Comparison of ENCODE assay signal across 18 cellular contexts in the genomic region with DNA sequence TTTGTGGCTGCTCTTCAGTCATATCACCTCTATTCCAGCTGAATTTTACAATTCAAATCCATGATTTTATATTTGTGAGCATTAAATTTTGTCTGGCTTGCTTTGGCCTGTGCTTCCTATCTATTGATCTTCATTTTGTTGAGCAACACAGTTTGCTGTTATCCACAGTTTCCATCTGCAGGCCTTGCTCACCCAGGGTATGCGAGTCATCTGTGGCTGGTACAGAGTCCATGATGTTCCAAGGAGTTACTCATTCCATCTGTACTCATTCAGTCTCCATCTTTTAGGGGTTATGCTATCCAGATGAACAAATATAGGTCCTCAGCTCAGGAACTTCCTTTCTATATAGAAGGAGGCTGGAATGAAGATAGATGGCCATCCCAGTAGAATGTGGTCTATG.
DNase-seq lines count a peak whose midpoint lies in the region; ATAC-seq, FAIRE-seq and TF ChIP-seq lines count a peak whose summit lies in the region.
"Had no signal": no experiment of that assay in that cellular context is flagged by ENCODE, and none has a peak within 500 bp of the region (broad histone marks: within the 10 kb centered on the region; RNA-seq: fewer than 3 reads in every experiment).

No MANE protein-coding gene starts in this region.

- no peak for FAIRE-seq in HepG2 (lab: Jason Lieb, UNC)
- FAIRE-seq: GM12878, GM18507, H54, HTR-8/SVneo had no signal

- TF ChIP-seq EP300 in HepG2 (IDR thresholded peaks at IDR 0.05; ENCODE audit: low read depth in 2 of 2, low read length in 2 of 2) (no peak), HepG2 (CRISPR knock-in tag; IDR thresholded peaks at IDR 0.05; ENCODE audit: borderline replicate concordance) (no peak)

- H3K36me3 ChIP-seq in RWPE2 (ENCODE audit: low read depth) (no peaks in the 10 kb centered on the region), HepG2 (replicated peaks in 1 of 2; ENCODE audit: control insufficient read depth in 1 of 2, insufficient read depth in 2 of 2, low read length in 2 of 2) (no peaks in the 10 kb centered on the region), H7 (replicated peaks; ENCODE audit: control insufficient read depth, insufficient read depth, low read length) (no peaks in the 10 kb centered on the region), smooth muscle cell (ENCODE audit: low read depth) (no peaks in the 10 kb centered on the region)
- H3K36me3 ChIP-seq: BLaER1 treated with 17β-estradiol and CSF1 and Interleukin-3, amounts not matched to agents 10 nM and 100 nM had no signal

- POLR2A ChIA-PET in HepG2 (lab: Yijun Ruan, JAX): no interaction called here

- no peaks in the 10 kb centered on the region for H3K79me2 ChIP-seq in HepG2 (ENCODE audit: insufficient read depth, low read length)
- no peaks in the 10 kb centered on the region for H3K79me2 ChIP-seq in smooth muscle cell (ENCODE audit: low read depth)

- no TSS peak for BruUV-seq in HepG2 (replicated peaks; lab: Mats Ljungman, UMichigan)

- no peak for TF ChIP-seq RAD21 in HepG2 (CRISPR knock-in tag; IDR thresholded peaks at IDR 0.05)

- H3K4me3 ChIP-seq in RWPE2 (ENCODE audit: severe bottlenecking) (no peak overlapping the region), HepG2 (replicated peaks in 1 of 3; ENCODE audit: insufficient read depth in 1 of 3, low read depth in 2 of 3, low read length in 3 of 3) (no peak overlapping the region), H7 (ENCODE audit: insufficient read depth, low read depth, low read length) (no peak overlapping the region), smooth muscle cell (no peak overlapping the region)
- H3K4me3 ChIP-seq: BLaER1 treated with 17β-estradiol and CSF1 and Interleukin-3, amounts not matched to agents 10 nM and 100 nM; GM12878; GM23248 had no signal

- ATAC-seq in RWPE2 (ENCODE audit: low read depth) (peak; percentile 44; the same call in 1 of the 3 replicates), HepG2 (peak; percentile 33; the same call in 1 of the 3 replicates)
- ATAC-seq: GM12878 had no signal

- intact Hi-C loops in HepG2 (cut with micrococcal nuclease; ENCODE audit: unreplicated experiment): no loop called here
- intact Hi-C loops in cardiac septum (cut with DNase I): no loop called here

- H3K9ac ChIP-seq in HepG2 (ENCODE audit: insufficient read depth, low read depth, low read length) (no peak overlapping the region), smooth muscle cell (ENCODE audit: low read depth) (no peak overlapping the region)
- H3K9ac ChIP-seq: BLaER1 treated with 17β-estradiol and CSF1 and Interleukin-3, amounts not matched to agents 10 nM and 100 nM; GM23248 had no signal

- H2AFZ ChIP-seq in HepG2 (ENCODE audit: low read length) (no peak overlapping the region), smooth muscle cell (ENCODE audit: low read depth) (no peak overlapping the region)
- H2AFZ ChIP-seq: GM23248 had no signal

- WGBS in HepG2 (ENCODE audit: low lambda C conversion rate): 0% methylated on average over 1 of the region's 1 CpG
- 87% methylated on average over 1 of the region's 1 CpG for WGBS in smooth muscle cell (ENCODE audit: low lambda C conversion rate)

- H3F3A ChIP-seq in smooth muscle cell (ENCODE audit: low read depth): no peaks in the 10 kb centered on the region

- H4K20me1 ChIP-seq in HepG2 (ENCODE audit: insufficient read depth, low read length) (no peaks in the 10 kb centered on the region), smooth muscle cell (ENCODE audit: low read depth) (no peaks in the 10 kb centered on the region)
- H4K20me1 ChIP-seq: BLaER1 treated with 17β-estradiol and CSF1 and Interleukin-3, amounts not matched to agents 10 nM and 100 nM had no signal

- DNase-seq in ELR (ENCODE audit: low read depth) (peak; percentile 27), RWPE2 (ENCODE audit: low spot score) (no peak), erythroblast (lab: John Stamatoyannopoulos, UW) (peak; percentile 2 to 11), HepG2 (ENCODE audit: low spot score) (no peak), H7 (no peak), smooth muscle cell (lab: John Stamatoyannopoulos, UW; ENCODE audit: unreplicated experiment) (no peak), NCI-H69 (lab: John Stamatoyannopoulos, UW) (no peak), cardiac septum (ENCODE audit: low spot score) (no peak)
- DNase-seq: ACHN; Calu3; CD4-positive, alpha-beta T cell; DMS 273 treated with DMSO at 0.1 percent for 48 hours; GM23248 had no signal

- no peaks in the 10 kb centered on the region for H3K4me1 ChIP-seq in RWPE2 (ENCODE audit: insufficient read depth, poor library complexity, severe bottlenecking)
- no peaks in the 10 kb centered on the region for H3K4me1 ChIP-seq in HepG2 (ENCODE audit: insufficient read depth, low read length)
- no peaks in the 10 kb centered on the region for H3K4me1 ChIP-seq in smooth muscle cell (ENCODE audit: low read depth)

- H3K27ac ChIP-seq in RWPE2 (ENCODE audit: poor library complexity, severe bottlenecking): no peak overlapping the region
- no peak overlapping the region for H3K27ac ChIP-seq in HepG2 (ENCODE audit: extremely low read length, insufficient read depth, low read length)
- H3K27ac ChIP-seq in smooth muscle cell (ENCODE audit: low read depth): no peak overlapping the region
- H3K27ac ChIP-seq: BLaER1 treated with 17β-estradiol and CSF1 and Interleukin-3, amounts not matched to agents 10 nM and 100 nM; GM23248 had no signal

- no peaks in the 10 kb centered on the region for H3K9me3 ChIP-seq in RWPE2 (ENCODE audit: severe bottlenecking)
- H3K9me3 ChIP-seq in HepG2 (ENCODE audit: low read length): no peaks in the 10 kb centered on the region
- no peaks in the 10 kb centered on the region for H3K9me3 ChIP-seq in smooth muscle cell (replicated peaks; ENCODE audit: low read depth)
- H3K9me3 ChIP-seq: BLaER1 treated with 17β-estradiol and CSF1 and Interleukin-3, amounts not matched to agents 10 nM and 100 nM had no signal

- CTCF ChIA-PET in HepG2 (lab: Yijun Ruan, JAX; ENCODE audit: low intra/inter-chr PET ratio, low total read pairs): no interaction called here

- TF ChIP-seq CTCF in RWPE2 (IDR thresholded peaks at IDR 0.05; ENCODE audit: poor library complexity, severe bottlenecking) (no peak), HepG2 (CRISPR knock-in tag; IDR thresholded peaks at IDR 0.05) (no peak), smooth muscle cell (IDR thresholded peaks at IDR 0.05; ENCODE audit: borderline replicate concordance, insufficient read depth, poor library complexity, severe bottlenecking) (no peak)

- no peak for TF ChIP-seq POLR2A in erythroblast (IDR thresholded peaks at IDR 0.05; ENCODE audit: low read length)
- TF ChIP-seq POLR2A in HepG2 (IDR thresholded peaks at IDR 0.05; ENCODE audit: insufficient read depth in 1 of 2, low read depth in 2 of 2, low read length in 2 of 2): no peak

- H3K27me3 ChIP-seq in RWPE2 (ENCODE audit: insufficient read depth, poor library complexity, severe bottlenecking): no peaks in the 10 kb centered on the region
- H3K27me3 ChIP-seq in HepG2 (ENCODE audit: control insufficient read depth in 1 of 2, insufficient read depth in 2 of 2, low read length in 2 of 2): no peaks in the 10 kb centered on the region; a peak in 1 of 5 replicates
- no peaks in the 10 kb centered on the region; the same call in 1 of the 2 replicates for H3K27me3 ChIP-seq in H7 (ENCODE audit: control insufficient read depth, insufficient read depth, low read length)
- H3K27me3 ChIP-seq in smooth muscle cell (ENCODE audit: low read depth): peaks cover 5% of the 10 kb centered on the region
- H3K27me3 ChIP-seq: BLaER1 treated with 17β-estradiol and CSF1 and Interleukin-3, amounts not matched to agents 10 nM and 100 nM had no signal

- H3K4me2 ChIP-seq in HepG2 (ENCODE audit: low read depth, low read length) (no peak overlapping the region), smooth muscle cell (no peak overlapping the region)
- H3K4me2 ChIP-seq: BLaER1 treated with 17β-estradiol and CSF1 and Interleukin-3, amounts not matched to agents 10 nM and 100 nM had no signal

- in situ Hi-C loops in HepG2 (cut with HindIII; ENCODE audit: extremely low pct_ligation_motif_present, low pct_unique_long_range_greater_than_20kb): no loop called here

TF ChIP-seq in HepG2, 621 proteins besides CTCF, POLR2A, EP300 and RAD21:
- TF ChIP-seq ADNP (CRISPR knock-in tag; IDR thresholded peaks at IDR 0.05) (no peak), ZNF83 (CRISPR knock-in tag; IDR thresholded peaks at IDR 0.05; ENCODE audit: borderline replicate concordance) (no peak), FOXA3 (CRISPR knock-in tag; IDR thresholded peaks at IDR 0.05) (no peak), GABPB1 (CRISPR knock-in tag; IDR thresholded peaks at IDR 0.05) (no peak), ZNF317 (CRISPR knock-in tag; IDR thresholded peaks at IDR 0.05) (peak; percentile 79)

Comparison
In these comparisons a context has a peak if more than half of its experiments do, and no peak if none do; other contexts are left out.
1. DNase-seq: peak in ELR (single experiment) and erythroblast (2 of 2); none in RWPE2 (single experiment), HepG2 (single experiment), H7 (single experiment), smooth muscle cell (single experiment), NCI-H69 (single experiment) and cardiac septum (single experiment).